1 cellular context compared by ENCODE assay signal in the genomic region with DNA sequence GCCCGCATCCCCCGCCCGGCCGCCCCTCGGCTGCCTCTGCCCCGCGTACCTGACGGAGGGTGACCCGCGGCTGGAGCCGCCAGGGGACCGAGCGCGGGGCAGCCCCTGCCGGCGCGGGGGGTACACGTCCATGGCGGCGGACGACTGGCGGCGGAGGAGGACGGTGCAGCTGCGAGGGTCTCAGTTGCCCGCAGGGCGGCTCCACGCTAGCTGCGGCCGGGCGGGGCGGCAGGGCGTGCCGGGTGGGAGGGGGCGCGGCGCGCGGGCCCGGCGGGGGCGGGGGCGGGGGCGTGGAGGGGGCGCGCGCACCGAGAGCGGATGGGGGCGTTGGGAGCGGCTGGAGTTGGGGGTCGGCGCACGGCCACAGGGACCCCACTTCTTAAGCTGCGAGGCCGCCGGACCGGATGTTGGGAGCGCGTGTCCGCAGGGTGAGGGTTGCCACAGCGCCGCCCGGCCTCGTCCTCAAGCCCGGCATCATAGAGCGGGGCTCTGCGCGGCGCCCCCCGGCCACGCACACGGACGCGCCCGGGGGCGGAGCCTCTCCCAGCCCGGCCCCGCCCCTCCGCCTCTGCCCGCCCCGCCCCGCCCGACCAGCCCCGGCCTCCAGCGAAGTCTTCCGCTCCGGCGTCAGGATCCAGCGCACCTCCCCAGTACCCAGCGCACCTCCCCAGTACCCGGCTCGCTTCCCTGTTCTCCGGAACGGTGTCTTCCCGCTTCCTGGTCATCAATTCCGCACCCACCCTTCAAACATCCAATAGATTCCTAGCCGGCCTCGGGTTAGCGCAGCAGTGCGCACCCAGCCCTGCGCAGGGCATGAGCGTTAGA.
A peak's percentile ranks its signal among the peaks of the same experiment; 100 is the strongest.
TF ChIP-seq lines count a peak whose summit lies in the region.

A gene (minus strand): TSS at position 244 of the 825 bp plus-strand sequence. CDS start 112 bp downstream, at position 132.

TF ChIP-seq in HepG2, 621 proteins besides CTCF, POLR2A, EP300 and RAD21 (continued from another document and continues in another):
- TF ChIP-seq, protein P1, sequence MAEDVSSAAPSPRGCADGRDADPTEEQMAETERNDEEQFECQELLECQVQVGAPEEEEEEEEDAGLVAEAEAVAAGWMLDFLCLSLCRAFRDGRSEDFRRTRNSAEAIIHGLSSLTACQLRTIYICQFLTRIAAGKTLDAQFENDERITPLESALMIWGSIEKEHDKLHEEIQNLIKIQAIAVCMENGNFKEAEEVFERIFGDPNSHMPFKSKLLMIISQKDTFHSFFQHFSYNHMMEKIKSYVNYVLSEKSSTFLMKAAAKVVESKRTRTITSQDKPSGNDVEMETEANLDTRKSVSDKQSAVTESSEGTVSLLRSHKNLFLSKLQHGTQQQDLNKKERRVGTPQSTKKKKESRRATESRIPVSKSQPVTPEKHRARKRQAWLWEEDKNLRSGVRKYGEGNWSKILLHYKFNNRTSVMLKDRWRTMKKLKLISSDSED (CRISPR knock-in tag; IDR thresholded peaks at IDR 0.05), result no peak
- TF ChIP-seq ZNF510 (CRISPR knock-in tag; IDR thresholded peaks at IDR 0.05; ENCODE audit: low read depth) (0 out of 2 replicates have a peak, but pooled peaks have one; percentile 7), ZBTB38 (CRISPR knock-in tag; IDR thresholded peaks at IDR 0.05) (peak; percentile 66; the same call in 1 of the 2 replicates), HDAC6 (IDR thresholded peaks at IDR 0.05; ENCODE audit: low read depth, low read length) (no peak), JARID2 (CRISPR knock-in tag; IDR thresholded peaks at IDR 0.05; ENCODE audit: insufficient replicate concordance) (no peak), ZNF235 (CRISPR knock-in tag; IDR thresholded peaks at IDR 0.05; ENCODE audit: borderline replicate concordance) (0 out of 2 replicates have a peak, but pooled peaks have one; percentile 60), RFX3 (CRISPR knock-in tag; IDR thresholded peaks at IDR 0.05) (no peak), ZNF572 (CRISPR knock-in tag; IDR thresholded peaks at IDR 0.05) (0 out of 2 replicates have a peak, but pooled peaks have one; percentile 72), ZNF558 (CRISPR knock-in tag; IDR thresholded peaks at IDR 0.05; ENCODE audit: borderline replicate concordance) (peak; percentile 65; the same call in 1 of the 2 replicates), ZNF121 (CRISPR knock-in tag; IDR thresholded peaks at IDR 0.05) (peak; percentile 65; the same call in 1 of the 2 replicates), TAF1 (CRISPR knock-in tag; IDR thresholded peaks at IDR 0.05) (peak; percentile 66), EEA1 (CRISPR knock-in tag; IDR thresholded peaks at IDR 0.05; ENCODE audit: borderline replicate concordance) (peak; percentile 81; the same call in 1 of the 2 replicates), FOXA3 (CRISPR knock-in tag; IDR thresholded peaks at IDR 0.05) (0 out of 2 replicates have a peak, but pooled peaks have one; percentile 9), CC2D1A (CRISPR knock-in tag; IDR thresholded peaks at IDR 0.05) (no peak), ELF4 (CRISPR knock-in tag; IDR thresholded peaks at IDR 0.05; ENCODE audit: borderline replicate concordance) (no peak)
- TF ChIP-seq, protein P2, sequence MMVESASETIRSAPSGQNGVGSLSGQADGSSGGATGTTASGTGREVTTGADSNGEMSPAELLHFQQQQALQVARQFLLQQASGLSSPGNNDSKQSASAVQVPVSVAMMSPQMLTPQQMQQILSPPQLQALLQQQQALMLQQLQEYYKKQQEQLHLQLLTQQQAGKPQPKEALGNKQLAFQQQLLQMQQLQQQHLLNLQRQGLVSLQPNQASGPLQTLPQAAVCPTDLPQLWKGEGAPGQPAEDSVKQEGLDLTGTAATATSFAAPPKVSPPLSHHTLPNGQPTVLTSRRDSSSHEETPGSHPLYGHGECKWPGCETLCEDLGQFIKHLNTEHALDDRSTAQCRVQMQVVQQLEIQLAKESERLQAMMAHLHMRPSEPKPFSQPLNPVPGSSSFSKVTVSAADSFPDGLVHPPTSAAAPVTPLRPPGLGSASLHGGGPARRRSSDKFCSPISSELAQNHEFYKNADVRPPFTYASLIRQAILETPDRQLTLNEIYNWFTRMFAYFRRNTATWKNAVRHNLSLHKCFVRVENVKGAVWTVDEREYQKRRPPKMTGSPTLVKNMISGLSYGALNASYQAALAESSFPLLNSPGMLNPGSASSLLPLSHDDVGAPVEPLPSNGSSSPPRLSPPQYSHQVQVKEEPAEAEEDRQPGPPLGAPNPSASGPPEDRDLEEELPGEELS (CRISPR knock-in tag; IDR thresholded peaks at IDR 0.05), result 0 out of 2 replicates have a peak, but pooled peaks have one; percentile 32
- TF ChIP-seq, protein P3, sequence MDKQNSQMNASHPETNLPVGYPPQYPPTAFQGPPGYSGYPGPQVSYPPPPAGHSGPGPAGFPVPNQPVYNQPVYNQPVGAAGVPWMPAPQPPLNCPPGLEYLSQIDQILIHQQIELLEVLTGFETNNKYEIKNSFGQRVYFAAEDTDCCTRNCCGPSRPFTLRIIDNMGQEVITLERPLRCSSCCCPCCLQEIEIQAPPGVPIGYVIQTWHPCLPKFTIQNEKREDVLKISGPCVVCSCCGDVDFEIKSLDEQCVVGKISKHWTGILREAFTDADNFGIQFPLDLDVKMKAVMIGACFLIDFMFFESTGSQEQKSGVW (CRISPR knock-in tag; IDR thresholded peaks at IDR 0.05; ENCODE audit: borderline replicate concordance), result no peak
- TF ChIP-seq, protein P4, sequence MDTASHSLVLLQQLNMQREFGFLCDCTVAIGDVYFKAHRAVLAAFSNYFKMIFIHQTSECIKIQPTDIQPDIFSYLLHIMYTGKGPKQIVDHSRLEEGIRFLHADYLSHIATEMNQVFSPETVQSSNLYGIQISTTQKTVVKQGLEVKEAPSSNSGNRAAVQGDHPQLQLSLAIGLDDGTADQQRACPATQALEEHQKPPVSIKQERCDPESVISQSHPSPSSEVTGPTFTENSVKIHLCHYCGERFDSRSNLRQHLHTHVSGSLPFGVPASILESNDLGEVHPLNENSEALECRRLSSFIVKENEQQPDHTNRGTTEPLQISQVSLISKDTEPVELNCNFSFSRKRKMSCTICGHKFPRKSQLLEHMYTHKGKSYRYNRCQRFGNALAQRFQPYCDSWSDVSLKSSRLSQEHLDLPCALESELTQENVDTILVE (CRISPR knock-in tag; IDR thresholded peaks at IDR 0.05), result no peak; the same call in 1 of the 2 replicates
- TF ChIP-seq, protein P5, sequence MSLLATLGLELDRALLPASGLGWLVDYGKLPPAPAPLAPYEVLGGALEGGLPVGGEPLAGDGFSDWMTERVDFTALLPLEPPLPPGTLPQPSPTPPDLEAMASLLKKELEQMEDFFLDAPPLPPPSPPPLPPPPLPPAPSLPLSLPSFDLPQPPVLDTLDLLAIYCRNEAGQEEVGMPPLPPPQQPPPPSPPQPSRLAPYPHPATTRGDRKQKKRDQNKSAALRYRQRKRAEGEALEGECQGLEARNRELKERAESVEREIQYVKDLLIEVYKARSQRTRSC (CRISPR knock-in tag; IDR thresholded peaks at IDR 0.05; ENCODE audit: low read depth), result no peak; the same call in 1 of the 2 replicates
- TF ChIP-seq, protein P6, sequence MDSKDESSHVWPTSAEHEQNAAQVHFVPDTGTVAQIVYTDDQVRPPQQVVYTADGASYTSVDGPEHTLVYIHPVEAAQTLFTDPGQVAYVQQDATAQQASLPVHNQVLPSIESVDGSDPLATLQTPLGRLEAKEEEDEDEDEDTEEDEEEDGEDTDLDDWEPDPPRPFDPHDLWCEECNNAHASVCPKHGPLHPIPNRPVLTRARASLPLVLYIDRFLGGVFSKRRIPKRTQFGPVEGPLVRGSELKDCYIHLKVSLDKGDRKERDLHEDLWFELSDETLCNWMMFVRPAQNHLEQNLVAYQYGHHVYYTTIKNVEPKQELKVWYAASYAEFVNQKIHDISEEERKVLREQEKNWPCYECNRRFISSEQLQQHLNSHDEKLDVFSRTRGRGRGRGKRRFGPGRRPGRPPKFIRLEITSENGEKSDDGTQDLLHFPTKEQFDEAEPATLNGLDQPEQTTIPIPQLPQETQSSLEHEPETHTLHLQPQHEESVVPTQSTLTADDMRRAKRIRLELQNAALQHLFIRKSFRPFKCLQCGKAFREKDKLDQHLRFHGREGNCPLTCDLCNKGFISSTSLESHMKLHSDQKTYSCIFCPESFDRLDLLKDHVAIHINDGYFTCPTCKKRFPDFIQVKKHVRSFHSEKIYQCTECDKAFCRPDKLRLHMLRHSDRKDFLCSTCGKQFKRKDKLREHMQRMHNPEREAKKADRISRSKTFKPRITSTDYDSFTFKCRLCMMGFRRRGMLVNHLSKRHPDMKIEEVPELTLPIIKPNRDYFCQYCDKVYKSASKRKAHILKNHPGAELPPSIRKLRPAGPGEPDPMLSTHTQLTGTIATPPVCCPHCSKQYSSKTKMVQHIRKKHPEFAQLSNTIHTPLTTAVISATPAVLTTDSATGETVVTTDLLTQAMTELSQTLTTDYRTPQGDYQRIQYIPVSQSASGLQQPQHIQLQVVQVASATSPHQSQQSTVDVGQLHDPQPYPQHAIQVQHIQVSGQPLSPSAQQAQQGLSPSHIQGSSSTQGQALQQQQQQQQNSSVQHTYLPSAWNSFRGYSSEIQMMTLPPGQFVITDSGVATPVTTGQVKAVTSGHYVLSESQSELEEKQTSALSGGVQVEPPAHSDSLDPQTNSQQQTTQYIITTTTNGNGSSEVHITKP (CRISPR knock-in tag; IDR thresholded peaks at IDR 0.05; ENCODE audit: low read depth), result peak; percentile 97
- TF ChIP-seq, protein P7, sequence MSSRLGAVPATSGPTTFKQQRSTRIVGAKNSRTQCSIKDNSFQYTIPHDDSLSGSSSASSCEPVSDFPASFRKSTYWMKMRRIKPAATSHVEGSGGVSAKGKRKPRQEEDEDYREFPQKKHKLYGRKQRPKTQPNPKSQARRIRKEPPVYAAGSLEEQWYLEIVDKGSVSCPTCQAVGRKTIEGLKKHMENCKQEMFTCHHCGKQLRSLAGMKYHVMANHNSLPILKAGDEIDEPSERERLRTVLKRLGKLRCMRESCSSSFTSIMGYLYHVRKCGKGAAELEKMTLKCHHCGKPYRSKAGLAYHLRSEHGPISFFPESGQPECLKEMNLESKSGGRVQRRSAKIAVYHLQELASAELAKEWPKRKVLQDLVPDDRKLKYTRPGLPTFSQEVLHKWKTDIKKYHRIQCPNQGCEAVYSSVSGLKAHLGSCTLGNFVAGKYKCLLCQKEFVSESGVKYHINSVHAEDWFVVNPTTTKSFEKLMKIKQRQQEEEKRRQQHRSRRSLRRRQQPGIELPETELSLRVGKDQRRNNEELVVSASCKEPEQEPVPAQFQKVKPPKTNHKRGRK (CRISPR knock-in tag; IDR thresholded peaks at IDR 0.05), result peak; percentile 17; the same call in 1 of the 2 replicates
- TF ChIP-seq, protein P8, sequence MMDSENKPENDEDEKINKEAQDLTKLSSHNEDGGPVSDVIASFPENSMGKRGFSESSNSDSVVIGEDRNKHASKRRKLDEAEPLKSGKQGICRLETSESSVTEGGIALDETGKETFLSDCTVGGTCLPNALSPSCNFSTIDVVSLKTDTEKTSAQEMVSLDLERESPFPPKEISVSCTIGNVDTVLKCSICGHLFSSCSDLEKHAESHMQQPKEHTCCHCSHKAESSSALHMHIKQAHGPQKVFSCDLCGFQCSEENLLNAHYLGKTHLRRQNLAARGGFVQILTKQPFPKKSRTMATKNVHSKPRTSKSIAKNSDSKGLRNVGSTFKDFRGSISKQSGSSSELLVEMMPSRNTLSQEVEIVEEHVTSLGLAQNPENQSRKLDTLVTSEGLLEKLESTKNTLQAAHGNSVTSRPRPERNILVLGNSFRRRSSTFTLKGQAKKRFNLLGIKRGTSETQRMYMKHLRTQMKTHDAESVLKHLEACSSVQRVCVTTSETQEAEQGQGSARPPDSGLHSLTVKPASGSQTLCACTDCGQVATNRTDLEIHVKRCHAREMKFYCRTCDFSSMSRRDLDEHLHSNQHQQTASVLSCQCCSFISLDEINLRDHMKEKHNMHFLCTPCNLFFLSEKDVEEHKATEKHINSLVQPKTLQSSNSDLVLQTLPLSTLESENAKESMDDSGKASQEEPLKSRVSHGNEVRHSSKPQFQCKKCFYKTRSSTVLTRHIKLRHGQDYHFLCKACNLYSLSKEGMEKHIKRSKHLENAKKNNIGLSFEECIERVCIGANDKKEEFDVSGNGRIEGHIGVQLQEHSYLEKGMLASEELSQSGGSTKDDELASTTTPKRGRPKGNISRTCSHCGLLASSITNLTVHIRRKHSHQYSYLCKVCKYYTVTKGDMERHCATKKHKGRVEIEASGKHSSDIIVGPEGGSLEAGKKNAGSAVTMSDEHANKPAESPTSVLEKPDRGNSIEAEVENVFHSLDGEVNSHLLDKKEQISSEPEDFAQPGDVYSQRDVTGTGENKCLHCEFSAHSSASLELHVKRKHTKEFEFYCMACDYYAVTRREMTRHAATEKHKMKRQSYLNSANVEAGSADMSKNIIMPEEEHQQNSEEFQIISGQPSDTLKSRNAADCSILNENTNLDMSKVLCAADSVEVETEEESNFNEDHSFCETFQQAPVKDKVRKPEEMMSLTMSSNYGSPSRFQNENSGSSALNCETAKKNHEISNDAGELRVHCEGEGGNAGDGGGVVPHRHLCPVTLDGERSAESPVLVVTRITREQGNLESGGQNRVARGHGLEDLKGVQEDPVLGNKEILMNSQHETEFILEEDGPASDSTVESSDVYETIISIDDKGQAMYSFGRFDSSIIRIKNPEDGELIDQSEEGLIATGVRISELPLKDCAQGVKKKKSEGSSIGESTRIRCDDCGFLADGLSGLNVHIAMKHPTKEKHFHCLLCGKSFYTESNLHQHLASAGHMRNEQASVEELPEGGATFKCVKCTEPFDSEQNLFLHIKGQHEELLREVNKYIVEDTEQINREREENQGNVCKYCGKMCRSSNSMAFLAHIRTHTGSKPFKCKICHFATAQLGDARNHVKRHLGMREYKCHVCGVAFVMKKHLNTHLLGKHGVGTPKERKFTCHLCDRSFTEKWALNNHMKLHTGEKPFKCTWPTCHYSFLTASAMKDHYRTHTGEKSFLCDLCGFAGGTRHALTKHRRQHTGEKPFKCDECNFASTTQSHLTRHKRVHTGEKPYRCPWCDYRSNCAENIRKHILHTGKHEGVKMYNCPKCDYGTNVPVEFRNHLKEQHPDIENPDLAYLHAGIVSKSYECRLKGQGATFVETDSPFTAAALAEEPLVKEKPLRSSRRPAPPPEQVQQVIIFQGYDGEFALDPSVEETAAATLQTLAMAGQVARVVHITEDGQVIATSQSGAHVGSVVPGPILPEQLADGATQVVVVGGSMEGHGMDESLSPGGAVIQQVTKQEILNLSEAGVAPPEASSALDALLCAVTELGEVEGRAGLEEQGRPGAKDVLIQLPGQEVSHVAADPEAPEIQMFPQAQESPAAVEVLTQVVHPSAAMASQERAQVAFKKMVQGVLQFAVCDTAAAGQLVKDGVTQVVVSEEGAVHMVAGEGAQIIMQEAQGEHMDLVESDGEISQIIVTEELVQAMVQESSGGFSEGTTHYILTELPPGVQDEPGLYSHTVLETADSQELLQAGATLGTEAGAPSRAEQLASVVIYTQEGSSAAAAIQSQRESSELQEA (CRISPR knock-in tag; IDR thresholded peaks at IDR 0.05; ENCODE audit: not compliant biosample characterization), result no peak
- TF ChIP-seq, protein P9, sequence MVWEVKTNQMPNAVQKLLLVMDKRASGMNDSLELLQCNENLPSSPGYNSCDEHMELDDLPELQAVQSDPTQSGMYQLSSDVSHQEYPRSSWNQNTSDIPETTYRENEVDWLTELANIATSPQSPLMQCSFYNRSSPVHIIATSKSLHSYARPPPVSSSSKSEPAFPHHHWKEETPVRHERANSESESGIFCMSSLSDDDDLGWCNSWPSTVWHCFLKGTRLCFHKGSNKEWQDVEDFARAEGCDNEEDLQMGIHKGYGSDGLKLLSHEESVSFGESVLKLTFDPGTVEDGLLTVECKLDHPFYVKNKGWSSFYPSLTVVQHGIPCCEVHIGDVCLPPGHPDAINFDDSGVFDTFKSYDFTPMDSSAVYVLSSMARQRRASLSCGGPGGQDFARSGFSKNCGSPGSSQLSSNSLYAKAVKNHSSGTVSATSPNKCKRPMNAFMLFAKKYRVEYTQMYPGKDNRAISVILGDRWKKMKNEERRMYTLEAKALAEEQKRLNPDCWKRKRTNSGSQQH (CRISPR knock-in tag; IDR thresholded peaks at IDR 0.05; ENCODE audit: low read depth), result peak; percentile 58; the same call in 1 of the 2 replicates
